ENCODE assay signal across 11 cellular contexts in the genomic region with DNA sequence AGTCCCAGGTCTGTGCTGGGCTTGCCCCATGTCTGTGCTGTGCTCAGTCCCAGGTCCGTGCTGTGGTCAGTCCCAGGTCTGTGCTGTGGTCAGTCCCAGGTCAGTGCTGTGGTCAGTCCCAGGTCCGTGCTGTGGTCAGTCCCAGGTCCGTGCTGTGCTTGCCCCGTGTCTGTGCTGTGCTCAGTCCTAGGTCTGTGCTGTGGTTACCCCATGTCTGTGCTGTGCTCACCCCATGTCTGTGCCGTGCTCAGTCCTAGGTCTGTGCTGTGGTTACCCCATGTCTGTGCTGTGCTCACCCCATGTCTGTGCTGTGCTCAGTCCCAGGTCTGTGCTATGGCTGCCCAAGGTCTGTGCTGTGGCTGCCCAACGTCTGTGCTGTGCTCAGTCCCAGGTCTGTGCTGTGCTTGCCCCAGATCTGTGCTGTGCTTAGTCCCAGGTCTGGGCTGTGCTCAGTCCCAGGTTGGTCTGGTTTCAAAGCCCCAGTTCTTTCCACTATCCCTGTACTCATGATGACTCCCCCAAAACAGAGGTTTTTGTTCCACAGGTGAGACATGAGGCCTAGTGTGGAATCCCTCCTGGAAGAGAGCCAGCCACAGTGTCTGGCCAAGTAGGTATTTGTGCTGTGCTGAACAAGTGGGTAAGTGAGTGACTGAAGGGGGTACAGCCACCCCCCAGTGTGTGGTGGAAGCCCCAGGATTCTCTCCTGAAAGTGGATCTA. TPM values are rescaled to one million over a fixed set of nuclear protein-coding genes. Genes with fewer than 3 reads are reported as not detected.
A peak's percentile ranks its signal among the peaks of the same experiment; 100 is the strongest.
DNase-seq lines count a peak whose midpoint lies in the region; ATAC-seq and TF ChIP-seq lines count a peak whose summit lies in the region.
"Had no signal": no experiment of that assay in that cellular context is flagged by ENCODE, and none has a peak within 500 bp of the region (broad histone marks: within the 10 kb centered on the region; RNA-seq: fewer than 3 reads in every experiment).

No MANE protein-coding gene starts in this region.

- peak overlapping the region; percentile 56 for H3K9ac ChIP-seq in PC-3 (ENCODE audit: low read length)

- no peaks in the 10 kb centered on the region for H4K20me1 ChIP-seq in PC-3 (ENCODE audit: low read length)

- H3K27me3 ChIP-seq in AG04450 (ENCODE audit: control insufficient read depth, insufficient read depth, low read length): no peaks in the 10 kb centered on the region
- no peaks in the 10 kb centered on the region for H3K27me3 ChIP-seq in PC-3 (ENCODE audit: low read length)
- no peaks in the 10 kb centered on the region for H3K27me3 ChIP-seq in esophagus squamous epithelium
- H3K27me3 ChIP-seq in prostate gland (replicated peaks; ENCODE audit: insufficient read depth): no peaks in the 10 kb centered on the region
- H3K27me3 ChIP-seq: SJCRH30 had no signal

- intact Hi-C loops in PC-3 (cut with micrococcal nuclease) (no loop called here), esophagus squamous epithelium (cut with DNase I) (loop anchor here (10.0 kb wide), 1 partner anchor 254 kb away; no protein-coding TSS in a partner anchor), prostate gland (cut with DNase I) (loop anchor here (5.0 kb wide), 1 partner anchor 34 kb away; a partner anchor contains a TSS)

- no peaks in the 10 kb centered on the region for H3F3A ChIP-seq in PC-3 (ENCODE audit: low read length, unreplicated experiment)

- no peak for ATAC-seq in PC-3
- ATAC-seq in GM18907 (IDR thresholded peaks at IDR 0.05; ENCODE audit: unreplicated experiment): no peak
- no peak for ATAC-seq in GM18511 (IDR thresholded peaks at IDR 0.05; ENCODE audit: unreplicated experiment)

- H3K79me2 ChIP-seq in PC-3 (ENCODE audit: low read length): no peaks in the 10 kb centered on the region

- WGBS in esophagus squamous epithelium, 2 donors: 0 to 38% methylated on average over 1 to 2 of the region's 6 CpGs
- WGBS in prostate gland: 83% methylated on average over 6 of the region's 6 CpGs

- no TSS peak for BruUV-seq in PC-3 (replicated peaks; lab: Mats Ljungman, UMichigan)

- no peak for DNase-seq in AG04450 (ENCODE audit: low read depth, low spot score)
- peak; percentile 16 for DNase-seq in PC-3
- DNase-seq in esophagus squamous epithelium (lab: John Stamatoyannopoulos, UW): no peak
- no peak for DNase-seq in prostate gland (ENCODE audit: low spot score)
- DNase-seq in KG1 (lab: John Stamatoyannopoulos, UW): no peak
- DNase-seq in activated effector memory CD4-positive, alpha-beta T cell treated with anti-CD3 and anti-CD28 coated beads, Interleukin-2, amount 50 U/mL, for 16 hours: no peak
- DNase-seq: NCI-H1048, SJCRH30 had no signal

- H3K27ac ChIP-seq in AG04450 (ENCODE audit: low read depth, low read length) (peak overlapping the region; percentile 91), PC-3 (ENCODE audit: low read length) (peak overlapping the region; percentile 89), esophagus squamous epithelium (peak overlapping the region; percentile 84 to 90 (median 88)), prostate gland (peak overlapping the region; percentile 57 to 61)
- H3K27ac ChIP-seq: SJCRH30 had no signal

- H2AFZ ChIP-seq in PC-3 (ENCODE audit: low read length): peak overlapping the region; percentile 60; the same call in 1 of the 2 replicates

- H3K4me2 ChIP-seq in PC-3 (ENCODE audit: low read length): peak overlapping the region; percentile 48

- H3K4me3 ChIP-seq in AG04450 (ENCODE audit: low read depth, low read length) (no peak overlapping the region), PC-3 (ENCODE audit: low read length) (no peak overlapping the region), esophagus squamous epithelium (no peak overlapping the region), prostate gland (no peak overlapping the region)
- H3K4me3 ChIP-seq: SJCRH30 had no signal

- POLR2A ChIA-PET in AG04450 (lab: Yijun Ruan, JAX) (interaction anchor here (0.8 to 1.9 kb wide), 3 partner anchors 9 to 355 kb away, joined by 3 to 7 read pairs (median 3); a partner anchor contains a TSS), PC-3 (lab: Charles Lee; ENCODE audit: unreplicated experiment) (no interaction called here)

- CTCF ChIA-PET in AG04450 (lab: Charles Lee) (no interaction called here), PC-3 (lab: Charles Lee) (no interaction called here)

- TF ChIP-seq CTCF in AG04450 (IDR thresholded peaks at IDR 0.05; ENCODE audit: low read depth, low read length): no peak
- TF ChIP-seq CTCF in PC-3 (conservative IDR thresholded peaks at IDR 0.05; ENCODE audit: low read depth, low read length): no peak
- TF ChIP-seq CTCF in esophagus squamous epithelium (IDR thresholded peaks at IDR 0.05): no peak
- no peak for TF ChIP-seq CTCF in prostate gland (IDR thresholded peaks at IDR 0.05)

- H3K36me3 ChIP-seq in PC-3 (ENCODE audit: low read depth, low read length): no peaks in the 10 kb centered on the region; the same call in 1 of the 2 replicates
- H3K36me3 ChIP-seq in esophagus squamous epithelium: no peaks in the 10 kb centered on the region
- H3K36me3 ChIP-seq in prostate gland: no peaks in the 10 kb centered on the region
- H3K36me3 ChIP-seq: SJCRH30 had no signal

- H3K9me2 ChIP-seq in PC-3 (replicated peaks; ENCODE audit: low read length): no peaks in the 10 kb centered on the region

- TF ChIP-seq POLR2A in esophagus squamous epithelium (IDR thresholded peaks at IDR 0.05): no peak
- TF ChIP-seq POLR2A in prostate gland (IDR thresholded peaks at IDR 0.05): no peak

- H3K9me3 ChIP-seq in AG04450 (ENCODE audit: control insufficient read depth, insufficient read depth, low read length): no peaks in the 10 kb centered on the region
- H3K9me3 ChIP-seq in PC-3 (ENCODE audit: low read length): no peaks in the 10 kb centered on the region
- H3K9me3 ChIP-seq in esophagus squamous epithelium: no peaks in the 10 kb centered on the region
- no peaks in the 10 kb centered on the region for H3K9me3 ChIP-seq in prostate gland

- H3K4me1 ChIP-seq in PC-3 (ENCODE audit: insufficient read depth, low read length) (peaks cover 45% of the 10 kb centered on the region), esophagus squamous epithelium (peaks cover 38 to 92% (median 75%) of the 10 kb centered on the region in 3 donors), prostate gland (replicated peaks) (peaks cover 12% of the 10 kb centered on the region)
- H3K4me1 ChIP-seq: SJCRH30 had no signal

RNA-seq across cellular contexts. Expression of a gene that starts 34.8 kb away (rescaled TPM):
- polyA plus RNA-seq in AG04450 (2011; rRNA removed): 56.6 and 60.3 TPM in 2 replicates
- polyA minus RNA-seq in AG04450 (2011; rRNA and poly(A)+ RNA removed): 65.7 and 70.3 TPM in 2 replicates
- total RNA-seq in PC-3 (2014; rRNA removed) (0.29 TPM in 1 of 2 replicates, not detected in the other), esophagus squamous epithelium (10 to 100 TPM in 2 of 4 donors, 1 to 10 TPM in 2; 3.5 to 48.4 (median 9.9) TPM), prostate gland (10 to 100 TPM; 14.7 to 43.6 TPM)
- total RNA-seq: epithelial cell of proximal tubule, SJCRH30 had no signal
